Comparison of ENCODE assay signal across 20 cellular contexts in genomic region chr6:75842191-75842590, GRCh38.
DNase-seq lines count a peak whose midpoint lies in the region; ATAC-seq and TF ChIP-seq lines count a peak whose summit lies in the region.
"Had no signal": no experiment of that assay in that cellular context is flagged by ENCODE, and none has a peak within 500 bp of the region (broad histone marks: within the 10 kb centered on the region; RNA-seq: fewer than 3 reads in every experiment).

No MANE protein-coding gene starts in this region.

- peak overlapping the region; percentile 98 for H3K27ac ChIP-seq in VCaP
- H3K27ac ChIP-seq: SK-N-MC had no signal

- H3K4me3 Mint-ChIP-seq in Calu3 (ENCODE audit: low read depth, unreplicated experiment) = no peak overlapping the region
- no peak overlapping the region for H3K4me3 Mint-ChIP-seq in endothelial cell (ENCODE audit: unreplicated experiment)
- H3K4me3 Mint-ChIP-seq in mesothelial cell of epicardium = no peak overlapping the region
- no peak overlapping the region for H3K4me3 Mint-ChIP-seq in T-cell
- H3K4me3 Mint-ChIP-seq: CD14-positive monocyte had no signal

- no peaks in the 10 kb centered on the region for H3K9me3 Mint-ChIP-seq in Calu3 (ENCODE audit: low read depth, unreplicated experiment)
- H3K9me3 Mint-ChIP-seq in endothelial cell (ENCODE audit: unreplicated experiment) = no peaks in the 10 kb centered on the region
- no peaks in the 10 kb centered on the region for H3K9me3 Mint-ChIP-seq in mesothelial cell of epicardium
- H3K9me3 Mint-ChIP-seq in T-cell = no peaks in the 10 kb centered on the region

- DNase-seq in Calu3 = no peak
- no peak for DNase-seq in endothelial cell (ENCODE audit: low spot score)
- DNase-seq in mesothelial cell of epicardium (ENCODE audit: low spot score in 2 of 2, unreplicated experiment in 2 of 2) = no peak
- no peak for DNase-seq in COLO668 (lab: John Stamatoyannopoulos, UW; ENCODE audit: unreplicated experiment)
- no peak for DNase-seq in T-cell
- DNase-seq in CD1c-positive myeloid dendritic cell (ENCODE audit: extremely low spot score) = no peak
- DNase-seq: KG1, MV-4-11, NCI-H1694 treated with DMSO at 0.1 percent for 48 hours, NCI-H2107, NCI-H226, NCI-H524, NCI-H82, OCI-M1, SHP77 had no signal

- intact Hi-C loops in Calu3 (cut with micrococcal nuclease; ENCODE audit: unreplicated experiment) = no loop called here

- peaks cover 33% of the 10 kb centered on the region for H3K36me3 Mint-ChIP-seq in Calu3 (ENCODE audit: insufficient read depth, unreplicated experiment)
- H3K36me3 Mint-ChIP-seq in endothelial cell (ENCODE audit: low read depth, unreplicated experiment) = peaks cover 4% of the 10 kb centered on the region
- H3K36me3 Mint-ChIP-seq in mesothelial cell of epicardium = peaks cover 17% of the 10 kb centered on the region
- peaks cover 3% of the 10 kb centered on the region for H3K36me3 Mint-ChIP-seq in T-cell
- H3K36me3 Mint-ChIP-seq: CD14-positive monocyte had no signal

- BruUV-seq in Calu3 (replicated peaks; lab: Mats Ljungman, UMichigan) = no TSS peak

- CTCF ChIA-PET in Calu3 (lab: Charles Lee) = no interaction called here
- CTCF ChIA-PET in T-cell (lab: Charles Lee) = interaction anchor here (0.6 to 1.2 kb wide), 2 partner anchors 13 to 1754 kb away, joined by 4 read pairs; no protein-coding TSS in a partner anchor

- no peak for ATAC-seq in HG02571 (IDR thresholded peaks at IDR 0.05; ENCODE audit: unreplicated experiment)
- ATAC-seq in T-cell (replicated peaks in 1 of 4) = no peak
- ATAC-seq: HepG2 had no signal

- POLR2A ChIA-PET in T-cell (lab: Charles Lee) = no interaction called here

- H3K27me3 Mint-ChIP-seq in Calu3 (ENCODE audit: unreplicated experiment) (no peaks in the 10 kb centered on the region), endothelial cell (ENCODE audit: unreplicated experiment) (peaks cover 1% of the 10 kb centered on the region), mesothelial cell of epicardium (ENCODE audit: low read depth) (no peaks in the 10 kb centered on the region), T-cell (peaks cover 0 to 5% of the 10 kb centered on the region in 2 donors)

- TF ChIP-seq CTCF in Calu3 (IDR thresholded peaks at IDR 0.05; ENCODE audit: unreplicated experiment) = no peak
- TF ChIP-seq CTCF in VCaP (conservative IDR thresholded peaks at IDR 0.05) = no peak
- no peak for TF ChIP-seq CTCF in endothelial cell (IDR thresholded peaks at IDR 0.05; ENCODE audit: unreplicated experiment)
- TF ChIP-seq CTCF in mesothelial cell of epicardium (IDR thresholded peaks at IDR 0.05; ENCODE audit: unreplicated experiment) = no peak

- peak overlapping the region; percentile 52 for H3K27ac Mint-ChIP-seq in Calu3 (ENCODE audit: unreplicated experiment)
- peak overlapping the region; percentile 94 for H3K27ac Mint-ChIP-seq in endothelial cell (ENCODE audit: unreplicated experiment)
- H3K27ac Mint-ChIP-seq in mesothelial cell of epicardium = peak overlapping the region; percentile 11
- H3K27ac Mint-ChIP-seq in T-cell = no peak overlapping the region
- H3K27ac Mint-ChIP-seq: CD14-positive monocyte had no signal

- H3K4me1 Mint-ChIP-seq in Calu3 (ENCODE audit: low read depth, unreplicated experiment) = no peaks in the 10 kb centered on the region
- H3K4me1 Mint-ChIP-seq in endothelial cell (ENCODE audit: unreplicated experiment) = peaks cover 25% of the 10 kb centered on the region
- H3K4me1 Mint-ChIP-seq in mesothelial cell of epicardium = peaks cover 17% of the 10 kb centered on the region
- no peaks in the 10 kb centered on the region for H3K4me1 Mint-ChIP-seq in T-cell
- H3K4me1 Mint-ChIP-seq: CD14-positive monocyte had no signal

Comparison
In these comparisons a context has a peak if more than half of its experiments do, and no peak if none do; other contexts are left out.
1. H3K27ac Mint-ChIP-seq: peak in Calu3 (single experiment), endothelial cell (single experiment) and mesothelial cell of epicardium (single experiment); none in T-cell (0 of 2).